ENCODE assay signal across 18 cellular contexts in the genomic region with DNA sequence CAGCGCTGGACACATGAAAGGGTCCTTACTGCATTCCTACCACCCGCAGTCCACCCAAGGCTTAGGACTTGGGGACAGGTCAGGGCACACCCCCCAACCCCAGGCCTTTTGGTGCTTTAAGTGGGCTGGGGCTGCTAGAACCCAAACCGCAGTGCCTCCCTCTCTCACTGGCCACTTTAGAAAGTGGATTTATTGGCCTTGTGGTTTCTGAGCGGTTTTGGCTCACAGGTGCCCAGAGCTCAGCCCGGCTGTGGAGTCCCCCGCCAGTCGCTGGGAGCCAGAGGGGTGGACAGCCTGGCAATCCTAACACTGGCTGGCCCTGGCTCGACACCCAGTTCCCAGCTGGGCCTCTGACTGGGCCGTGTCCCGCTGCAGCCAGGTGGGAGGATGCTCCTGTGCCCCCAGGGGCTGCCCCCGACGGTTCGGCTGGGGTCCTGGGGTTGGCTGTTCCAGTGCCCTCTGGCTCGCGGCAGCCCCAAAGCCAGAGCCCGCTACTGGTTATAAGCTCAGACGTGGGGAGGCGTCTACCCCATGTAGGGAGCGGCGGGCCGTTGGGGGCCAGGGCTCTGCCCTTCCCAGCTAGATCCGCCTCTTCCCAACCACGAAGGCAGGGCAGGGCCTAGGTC.
A peak's percentile ranks its signal among the peaks of the same experiment; 100 is the strongest.
DNase-seq lines count a peak whose midpoint lies in the region; ATAC-seq lines count a peak whose summit lies in the region.
"Had no signal": no experiment of that assay in that cellular context is flagged by ENCODE, and none has a peak within 500 bp of the region (broad histone marks: within the 10 kb centered on the region; RNA-seq: fewer than 3 reads in every experiment).

No MANE protein-coding gene starts in this region.

- no peak overlapping the region for H2BK5ac ChIP-seq in mesenchymal stem cell (ENCODE audit: low read depth, low read length, poor library complexity, severe bottlenecking)

- no peak overlapping the region for H2AK5ac ChIP-seq in mesenchymal stem cell (ENCODE audit: low read length, severe bottlenecking)

- no peak overlapping the region for H2AFZ ChIP-seq in mesenchymal stem cell (ENCODE audit: low read depth, low read length)

- peaks cover 18% of the 10 kb centered on the region for H3K4me1 ChIP-seq in mesenchymal stem cell (ENCODE audit: control insufficient read depth, insufficient read depth, low read depth, low read length)

- H3K9me3 ChIP-seq in mesenchymal stem cell (ENCODE audit: control insufficient read depth, low read length) = no peaks in the 10 kb centered on the region

- peaks cover 58 to 87% of the 10 kb centered on the region in 2 experiments for H3K27me3 ChIP-seq in mesenchymal stem cell (ENCODE audit: control insufficient read depth in 1 of 2, insufficient read depth in 1 of 2, low read length in 2 of 2)

- H3K18ac ChIP-seq in mesenchymal stem cell (ENCODE audit: low read depth in 1 of 2, low read length in 2 of 2) = peak overlapping the region in 1 of 2 experiments; percentile 58

- H2BK15ac ChIP-seq in mesenchymal stem cell (ENCODE audit: low read depth, poor library complexity, severe bottlenecking) = peak overlapping the region; percentile 3

- H3K4me2 ChIP-seq in mesenchymal stem cell (ENCODE audit: low read length, poor library complexity, severe bottlenecking) = no peak overlapping the region

- H3K23ac ChIP-seq in mesenchymal stem cell (ENCODE audit: low read length in 2 of 2) = no peak overlapping the region

- no peak overlapping the region for H4K8ac ChIP-seq in mesenchymal stem cell (ENCODE audit: low read length)

- H4K91ac ChIP-seq in mesenchymal stem cell (ENCODE audit: low read length) = peak overlapping the region; percentile 87

- no peak overlapping the region for H3K14ac ChIP-seq in mesenchymal stem cell (ENCODE audit: low read length in 2 of 2)

- peak overlapping the region; percentile 8 for H2BK120ac ChIP-seq in mesenchymal stem cell (ENCODE audit: low read depth, low read length)

- H3K79me1 ChIP-seq in mesenchymal stem cell (replicated peaks; ENCODE audit: low read length, poor library complexity, severe bottlenecking) = no peaks in the 10 kb centered on the region

- 90% methylated on average over 23 of the region's 23 CpGs for WGBS in mesenchymal stem cell

- H2BK12ac ChIP-seq in mesenchymal stem cell (ENCODE audit: low read length in 2 of 2) = peak overlapping the region; percentile 61 to 66

- H3K4ac ChIP-seq in mesenchymal stem cell (ENCODE audit: low read depth in 1 of 2, low read length in 2 of 2) = no peak overlapping the region

- no peaks in the 10 kb centered on the region for H3K36me3 ChIP-seq in mesenchymal stem cell (ENCODE audit: control insufficient read depth in 1 of 2, insufficient read depth in 2 of 2, low read depth in 1 of 2, low read length in 2 of 2)

- DNase-seq in A172 (ENCODE audit: low spot score) (peak; percentile 50), DMS79 (lab: John Stamatoyannopoulos, UW) (peak; percentile 34), MV-4-11 (lab: John Stamatoyannopoulos, UW) (peak; percentile 27), mesenchymal stem cell (no peak), NCI-H510A (lab: John Stamatoyannopoulos, UW) (no peak), DMS153 treated with DMSO at 0.1 percent for 48 hours (lab: John Stamatoyannopoulos, UW; ENCODE audit: unreplicated experiment) (no peak)
- DNase-seq: ACHN; AML-193; CD4-positive, CD25-positive, alpha-beta regulatory T cell; DMS53; HCEC 1CT; Karpas-422; NCI-H1417 treated with DMSO at 0.1 percent for 48 hours; NCI-H1930; PC-3; SW 1271 had no signal

- H3K4me3 ChIP-seq in mesenchymal stem cell (ENCODE audit: insufficient read depth in 1 of 2, low read depth in 1 of 2, low read length in 2 of 2) = no peak overlapping the region
- H3K4me3 ChIP-seq: GM12878 had no signal

- no peak overlapping the region for H3K27ac ChIP-seq in mesenchymal stem cell (ENCODE audit: low read length, poor library complexity, severe bottlenecking)

- no peak for ATAC-seq in GM18907 (IDR thresholded peaks at IDR 0.05; ENCODE audit: unreplicated experiment)
- ATAC-seq: GM12878, PC-3 had no signal

- H3K9ac ChIP-seq in mesenchymal stem cell (ENCODE audit: low read length) = no peak overlapping the region

Comparison
In these comparisons a context has a peak if more than half of its experiments do, and no peak if none do; other contexts are left out.
1. DNase-seq: peak in A172 (single experiment), DMS79 (single experiment) and MV-4-11 (single experiment); none in mesenchymal stem cell (single experiment), NCI-H510A (single experiment) and DMS153 treated with DMSO at 0.1 percent for 48 hours (single experiment).